ENCODE assay signal across 20 cellular contexts in genomic region chr16:11413907-11414595, GRCh38.
A peak's percentile ranks its signal among the peaks of the same experiment; 100 is the strongest.
DNase-seq lines count a peak whose midpoint lies in the region; ATAC-seq and TF ChIP-seq lines count a peak whose summit lies in the region.
"Had no signal": no experiment of that assay in that cellular context is flagged by ENCODE, and none has a peak within 500 bp of the region (broad histone marks: within the 10 kb centered on the region; RNA-seq: fewer than 3 reads in every experiment).

No MANE protein-coding gene starts in this region.

- TF ChIP-seq CTCF in heart left ventricle (IDR thresholded peaks at IDR 0.05) (no peak), endodermal cell (conservative IDR thresholded peaks at IDR 0.05) (no peak), neural progenitor cell (IDR thresholded peaks at IDR 0.05) (no peak), HFFc6 (IDR thresholded peaks at IDR 0.05) (no peak)
- no peak for TF ChIP-seq CTCF in CD4-positive, alpha-beta T cell (IDR thresholded peaks at IDR 0.05)

- H3K4me3 ChIP-seq in heart left ventricle (no peak overlapping the region), endodermal cell (ENCODE audit: low read length) (no peak overlapping the region), neural progenitor cell (no peak overlapping the region)
- H3K4me3 ChIP-seq: BLaER1, GM12878 had no signal

- H3K4me1 Mint-ChIP-seq in endodermal cell: no peaks in the 10 kb centered on the region
- H3K4me1 Mint-ChIP-seq in neural progenitor cell: peaks cover 9% of the 10 kb centered on the region
- peaks cover 6% of the 10 kb centered on the region for H3K4me1 Mint-ChIP-seq in HFFc6 (ENCODE audit: low read depth)
- H3K4me1 Mint-ChIP-seq in immature natural killer cell: no peaks in the 10 kb centered on the region
- no peaks in the 10 kb centered on the region for H3K4me1 Mint-ChIP-seq in CD4-positive, alpha-beta T cell (ENCODE audit: low read depth)
- H3K4me1 Mint-ChIP-seq: IgD-negative memory B cell had no signal

- TF ChIP-seq POLR2A in heart left ventricle (IDR thresholded peaks at IDR 0.05): no peak

- no peaks in the 10 kb centered on the region for H3K79me2 ChIP-seq in neural progenitor cell (ENCODE audit: low read depth)

- H4K20me1 ChIP-seq in neural progenitor cell (ENCODE audit: low read depth): no peaks in the 10 kb centered on the region
- H4K20me1 ChIP-seq: BLaER1 had no signal

- intact Hi-C loops in Right ventricle myocardium superior (cut with DNase I) (no loop called here), heart left ventricle (cut with DNase I) (loop anchor here in 1 of 10 donors (5.0 kb wide), 1 partner anchor 228 kb away; no protein-coding TSS in a partner anchor)
- intact Hi-C loops in CD4-positive, alpha-beta T cell (cut with DNase I, micrococcal nuclease): no loop called here

- H3K36me3 ChIP-seq in heart left ventricle (no peaks in the 10 kb centered on the region), endodermal cell (ENCODE audit: control insufficient read depth, insufficient read depth, low read length) (no peaks in the 10 kb centered on the region), neural progenitor cell (no peaks in the 10 kb centered on the region)
- H3K36me3 ChIP-seq: BLaER1 had no signal

- H3K27ac Mint-ChIP-seq in endodermal cell (no peak overlapping the region), neural progenitor cell (peak overlapping the region; percentile 92), HFFc6 (no peak overlapping the region), immature natural killer cell (no peak overlapping the region)
- no peak overlapping the region for H3K27ac Mint-ChIP-seq in CD4-positive, alpha-beta T cell
- H3K27ac Mint-ChIP-seq: CD14-positive monocyte; CD8-positive, alpha-beta T cell; IgD-negative memory B cell had no signal

- H3K4me3 Mint-ChIP-seq in endodermal cell (no peak overlapping the region), neural progenitor cell (no peak overlapping the region), HFFc6 (no peak overlapping the region), immature natural killer cell (no peak overlapping the region)
- H3K4me3 Mint-ChIP-seq in CD4-positive, alpha-beta T cell: no peak overlapping the region
- H3K4me3 Mint-ChIP-seq: CD14-positive monocyte; CD8-positive, alpha-beta T cell; IgD-negative memory B cell had no signal

- CTCF ChIA-PET in CD4-positive, alpha-beta T cell (lab: Charles Lee): interaction anchor here (0.6 kb wide), 1 partner anchor 42 kb away, joined by 3 read pairs; no protein-coding TSS in a partner anchor

- POLR2A ChIA-PET in CD4-positive, alpha-beta T cell (lab: Charles Lee): no interaction called here

- H3K9me3 ChIP-seq in heart left ventricle: no peaks in the 10 kb centered on the region
- no peaks in the 10 kb centered on the region for H3K9me3 ChIP-seq in endodermal cell (ENCODE audit: control insufficient read depth, low read length)
- H3K9me3 ChIP-seq in neural progenitor cell (ENCODE audit: low read depth): no peaks in the 10 kb centered on the region
- no peaks in the 10 kb centered on the region for H3K9me3 ChIP-seq in CD4-positive, alpha-beta T cell (ENCODE audit: control insufficient read depth, low read length)

- H3K9me3 Mint-ChIP-seq in endodermal cell (no peaks in the 10 kb centered on the region), neural progenitor cell (no peaks in the 10 kb centered on the region), HFFc6 (no peaks in the 10 kb centered on the region), immature natural killer cell (no peaks in the 10 kb centered on the region)
- no peaks in the 10 kb centered on the region for H3K9me3 Mint-ChIP-seq in CD4-positive, alpha-beta T cell
- H3K9me3 Mint-ChIP-seq: CD8-positive, alpha-beta T cell; IgD-negative memory B cell had no signal

- 77 to 93% (median 89%) methylated on average over 11 of the region's 11 CpGs for WGBS in heart left ventricle, 4 donors
- 93 to 94% methylated on average over 8 to 11 of the region's 11 CpGs for WGBS in endodermal cell (ENCODE audit: insufficient coverage in 1 of 2, insufficient read length in 1 of 2), 2 experiments

- H3K27me3 ChIP-seq in heart left ventricle (no peaks in the 10 kb centered on the region), endodermal cell (ENCODE audit: control insufficient read depth, insufficient read depth, low read length, poor library complexity, severe bottlenecking) (no peaks in the 10 kb centered on the region), neural progenitor cell (no peaks in the 10 kb centered on the region)
- no peaks in the 10 kb centered on the region for H3K27me3 ChIP-seq in CD4-positive, alpha-beta T cell (ENCODE audit: control insufficient read depth, insufficient read depth, low read length)
- H3K27me3 ChIP-seq: BLaER1 had no signal

- DNase-seq in Right ventricle myocardium superior (peak; percentile 19), heart left ventricle (no peak), endodermal cell (peak; percentile 29), neural progenitor cell (ENCODE audit: low spot score) (no peak), HFFc6 (no peak), immature natural killer cell (no peak)
- no peak for DNase-seq in CD4-positive, alpha-beta T cell
- DNase-seq: 8988T; CD8-positive, alpha-beta T cell; COR-L47; DMS 273 treated with DMSO at 0.1 percent for 48 hours; DMS53; DND-41; EL; GOT3; HCEC 1CT had no signal

- H3K4me1 ChIP-seq in heart left ventricle: peaks cover 0 to 6% (median 0%) of the 10 kb centered on the region in 12 donors
- no peaks in the 10 kb centered on the region for H3K4me1 ChIP-seq in endodermal cell (ENCODE audit: control insufficient read depth, insufficient read depth, low read length)
- H3K4me1 ChIP-seq in neural progenitor cell: peaks cover 6% of the 10 kb centered on the region

- no peak for ATAC-seq in Right ventricle myocardium superior (ENCODE audit: poor library complexity)
- no peak for ATAC-seq in heart left ventricle
- ATAC-seq in CD4-positive, alpha-beta T cell (ENCODE audit: poor library complexity): no peak
- ATAC-seq: CD8-positive, alpha-beta T cell; GM12878 had no signal

- H3K27ac ChIP-seq in heart left ventricle (no peak overlapping the region), endodermal cell (ENCODE audit: low read depth, low read length) (no peak overlapping the region), neural progenitor cell (no peak overlapping the region)
- no peak overlapping the region for H3K27ac ChIP-seq in CD4-positive, alpha-beta T cell (ENCODE audit: low read depth, low read length)
- H3K27ac ChIP-seq: BLaER1 had no signal

- no peak overlapping the region for H2AFZ ChIP-seq in neural progenitor cell (replicated peaks)

- no peak overlapping the region for H3K9ac ChIP-seq in endodermal cell (ENCODE audit: extremely low read depth, low read length, poor library complexity, severe bottlenecking)
- H3K9ac ChIP-seq in neural progenitor cell: no peak overlapping the region
- H3K9ac ChIP-seq: BLaER1 had no signal

- no peak overlapping the region for H3K4me2 ChIP-seq in neural progenitor cell
- H3K4me2 ChIP-seq: BLaER1 had no signal

- H3K27me3 Mint-ChIP-seq in endodermal cell (ENCODE audit: insufficient read depth) (no peaks in the 10 kb centered on the region), neural progenitor cell (ENCODE audit: insufficient read depth, low read depth) (peaks cover 8% of the 10 kb centered on the region), HFFc6 (ENCODE audit: insufficient read depth) (peaks cover 16% of the 10 kb centered on the region), immature natural killer cell (ENCODE audit: low read depth in 3 of 3) (peaks cover 0 to 2% (median 0%) of the 10 kb centered on the region in 3 donors)
- H3K27me3 Mint-ChIP-seq in CD4-positive, alpha-beta T cell: no peaks in the 10 kb centered on the region
- H3K27me3 Mint-ChIP-seq: IgD-negative memory B cell had no signal

- H3K36me3 Mint-ChIP-seq in endodermal cell (ENCODE audit: low read depth) (no peaks in the 10 kb centered on the region), neural progenitor cell (no peaks in the 10 kb centered on the region), HFFc6 (ENCODE audit: low read depth) (no peaks in the 10 kb centered on the region), immature natural killer cell (peaks cover 0 to 3% (median 0%) of the 10 kb centered on the region in 3 donors)
- no peaks in the 10 kb centered on the region for H3K36me3 Mint-ChIP-seq in CD4-positive, alpha-beta T cell (ENCODE audit: low read depth)
- H3K36me3 Mint-ChIP-seq: CD8-positive, alpha-beta T cell; IgD-negative memory B cell had no signal

- no peaks in the 10 kb centered on the region for H3F3A ChIP-seq in neural progenitor cell (ENCODE audit: low read depth)

Comparison
In these comparisons a context has a peak if more than half of its experiments do, and no peak if none do; other contexts are left out.
1. DNase-seq: peak in Right ventricle myocardium superior (single experiment) and endodermal cell (single experiment); none in heart left ventricle (0 of 5), neural progenitor cell (single experiment), HFFc6 (single experiment), immature natural killer cell (0 of 3) and CD4-positive, alpha-beta T cell (0 of 10).